8 cellular contexts compared by ENCODE assay signal in genomic region chr11:61336171-61336935, GRCh38. TPM values are rescaled to one million over a fixed set of nuclear protein-coding genes. Genes with fewer than 3 reads are reported as not detected.
DNase-seq lines count a peak whose midpoint lies in the region; ATAC-seq and TF ChIP-seq lines count a peak whose summit lies in the region.

No MANE protein-coding gene starts in this region.

- H3K4me3 ChIP-seq in NT2/D1 (ENCODE audit: insufficient read length, low read depth) (no peak overlapping the region), endodermal cell (ENCODE audit: low read length) (no peak overlapping the region)

- DNase-seq in HuH-7.5 (ENCODE audit: low spot score) (peak; percentile 99), NT2/D1 (ENCODE audit: low read depth, low spot score) (peak; percentile 88), endodermal cell (peak; percentile 96), mesothelial cell of epicardium (ENCODE audit: low spot score in 2 of 2, unreplicated experiment in 2 of 2) (peak; percentile 64 to 89)
- DNase-seq in activated CD8-positive, alpha-beta memory T cell treated with anti-CD3 and anti-CD28 coated beads, Interleukin-2, amount 50 U/mL, for 24 hours (ENCODE audit: extremely low read depth): peak; percentile 52
- DNase-seq in stimulated activated CD8-positive, alpha-beta memory T cell treated with anti-CD3 and anti-CD28 coated beads, Interleukin-2, amount 100 ng/mL, for 1 hour (ENCODE audit: low read depth in 2 of 2): peak; percentile 63 to 64

- peaks cover 18% of the 10 kb centered on the region for H3K36me3 Mint-ChIP-seq in endodermal cell (ENCODE audit: low read depth)
- peaks cover 16% of the 10 kb centered on the region for H3K36me3 Mint-ChIP-seq in mesothelial cell of epicardium

- 41 to 81% methylated on average over 4 to 8 of the region's 8 CpGs for WGBS in endodermal cell (ENCODE audit: insufficient coverage in 1 of 2, insufficient read length in 1 of 2), 2 experiments

- H3K36me3 ChIP-seq in NT2/D1 (ENCODE audit: insufficient read depth, insufficient read length, low read length): peaks cover 23% of the 10 kb centered on the region
- H3K36me3 ChIP-seq in endodermal cell (ENCODE audit: control insufficient read depth, insufficient read depth, low read length): peaks cover 8% of the 10 kb centered on the region

- H3K4me1 ChIP-seq in NT2/D1 (ENCODE audit: insufficient read depth, insufficient read length) (peaks cover 24% of the 10 kb centered on the region), endodermal cell (ENCODE audit: control insufficient read depth, insufficient read depth, low read length) (peaks cover 5% of the 10 kb centered on the region)

- H3K4me1 Mint-ChIP-seq in endodermal cell: peaks cover 16% of the 10 kb centered on the region
- peaks cover 35% of the 10 kb centered on the region for H3K4me1 Mint-ChIP-seq in mesothelial cell of epicardium

- H3K9ac ChIP-seq in NT2/D1 (ENCODE audit: insufficient read length, low read depth) (peak overlapping the region; percentile 46), endodermal cell (ENCODE audit: extremely low read depth, low read length, poor library complexity, severe bottlenecking) (peak overlapping the region; percentile 4)

- H3K27ac Mint-ChIP-seq in endodermal cell: peak overlapping the region; percentile 92
- H3K27ac Mint-ChIP-seq in mesothelial cell of epicardium: peak overlapping the region; percentile 84

- H3K27ac ChIP-seq in C4-2B: peak overlapping the region; percentile 35
- H3K27ac ChIP-seq in endodermal cell (ENCODE audit: low read depth, low read length): peak overlapping the region; percentile 62

- no peaks in the 10 kb centered on the region for H3K9me3 ChIP-seq in NT2/D1 (ENCODE audit: insufficient read depth, low read length)
- no peaks in the 10 kb centered on the region for H3K9me3 ChIP-seq in endodermal cell (ENCODE audit: control insufficient read depth, low read length)

- TF ChIP-seq CTCF in C4-2B (conservative IDR thresholded peaks at IDR 0.05) (peak; percentile 98), endodermal cell (conservative IDR thresholded peaks at IDR 0.05) (peak; percentile 97), mesothelial cell of epicardium (IDR thresholded peaks at IDR 0.05; ENCODE audit: unreplicated experiment) (peak; percentile 96)

- ATAC-seq in GM19463 (IDR thresholded peaks at IDR 0.05; ENCODE audit: unreplicated experiment): peak; percentile 44

- H3K27me3 Mint-ChIP-seq in endodermal cell (ENCODE audit: insufficient read depth): no peaks in the 10 kb centered on the region
- no peaks in the 10 kb centered on the region for H3K27me3 Mint-ChIP-seq in mesothelial cell of epicardium (ENCODE audit: low read depth)

- no peak overlapping the region for H3K4me3 Mint-ChIP-seq in endodermal cell
- H3K4me3 Mint-ChIP-seq in mesothelial cell of epicardium: no peak overlapping the region

- H3K27me3 ChIP-seq in NT2/D1 (ENCODE audit: insufficient read depth, insufficient read length) (no peaks in the 10 kb centered on the region), endodermal cell (ENCODE audit: control insufficient read depth, insufficient read depth, low read length, poor library complexity, severe bottlenecking) (no peaks in the 10 kb centered on the region)

- H3K9me3 Mint-ChIP-seq in endodermal cell: no peaks in the 10 kb centered on the region
- H3K9me3 Mint-ChIP-seq in mesothelial cell of epicardium: no peaks in the 10 kb centered on the region

RNA-seq across cellular contexts. Expression of gene TKFC, which starts 3.3 kb away (rescaled TPM):
- total RNA-seq in endodermal cell (100 to 1,000 TPM in 1 of 2 donors, 10 to 100 TPM in 1; 93.7 to 116 TPM), mesothelial cell of epicardium (74.0 to 83.6 TPM (median 75.8 TPM) in 3 replicates)
- 54.4 TPM for polyA plus RNA-seq in endodermal cell (2013, experiment 1 of 2)
- polyA plus RNA-seq in endodermal cell (2013, experiment 2 of 2): 47.1 TPM

RNA-seq across cellular contexts. Expression of gene DDB1, which starts 3.4 kb away (rescaled TPM):
- total RNA-seq in endodermal cell (100 to 1,000 TPM; 244 to 251 TPM), mesothelial cell of epicardium (253 to 266 TPM (median 263 TPM) in 3 replicates)
- polyA plus RNA-seq in endodermal cell (2013, experiment 1 of 2): 177 TPM
- 161 TPM for polyA plus RNA-seq in endodermal cell (2013, experiment 2 of 2)

RNA-seq across cellular contexts. Expression of gene CYB561A3, which starts 25.3 kb away (rescaled TPM):
- total RNA-seq in endodermal cell: 10 to 100 TPM; 17.3 to 22.8 TPM
- polyA plus RNA-seq in endodermal cell (2013, experiment 1 of 2): 9.4 TPM
- polyA plus RNA-seq in endodermal cell (2013, experiment 2 of 2): 10.8 TPM
- total RNA-seq in mesothelial cell of epicardium: 26.3 to 31.8 TPM (median 28.0 TPM) in 3 replicates

RNA-seq across cellular contexts. Expression of gene TMEM138, which starts 25.8 kb away (rescaled TPM):
- total RNA-seq in endodermal cell (10 to 100 TPM; 26.5 to 29.3 TPM), mesothelial cell of epicardium (48.4 to 51.5 TPM (median 49.2 TPM) in 3 replicates)
- polyA plus RNA-seq in endodermal cell (2013, experiment 1 of 2): 48.2 TPM
- 44.3 TPM for polyA plus RNA-seq in endodermal cell (2013, experiment 2 of 2)

RNA-seq across cellular contexts. Expression of gene VWCE, which starts 41.2 kb away (rescaled TPM):
- 10 to 100 TPM in 1 of 2 donors, 1 to 10 TPM in 1; 7.2 to 13.3 TPM for total RNA-seq in endodermal cell
- 10.2 TPM for polyA plus RNA-seq in endodermal cell (2013, experiment 1 of 2)
- 8.3 TPM for polyA plus RNA-seq in endodermal cell (2013, experiment 2 of 2)
- total RNA-seq in mesothelial cell of epicardium: 6.2 to 8.7 TPM (median 8.2 TPM) in 3 replicates
